In genomic region chr12:31865023-31865422, GRCh38 we compare ENCODE assay signal across 23 cellular contexts.
DNase-seq lines count a peak whose midpoint lies in the region; ATAC-seq, FAIRE-seq and TF ChIP-seq lines count a peak whose summit lies in the region.
"Had no signal": no experiment of that assay in that cellular context is flagged by ENCODE, and none has a peak within 500 bp of the region (broad histone marks: within the 10 kb centered on the region; RNA-seq: fewer than 3 reads in every experiment).

No MANE protein-coding gene starts in this region.

- intact Hi-C loops in Right ventricle myocardium inferior (cut with DNase I), result no loop called here
- intact Hi-C loops in heart right ventricle (cut with DNase I), result loop anchor here in 1 of 10 donors (5.0 to 10.0 kb wide), 2 partner anchors 90 to 138 kb away; partner anchors contain the start of genes AMN1 and RESF1
- intact Hi-C loops in cardiac septum (cut with DNase I), result loop anchor here (5.0 kb wide), 1 partner anchor 92 kb away; the partner anchor contains the start of gene RESF1

- ATAC-seq in Right ventricle myocardium inferior (peak; percentile 84), heart right ventricle (peak in 6 of 8 donors; percentile 43 to 92 (median 86)), left lobe of liver (no peak)
- ATAC-seq: A549, GM23338, HCT116 had no signal

- H3K27me3 ChIP-seq in right atrium auricular region (no peaks in the 10 kb centered on the region), heart right ventricle (no peaks in the 10 kb centered on the region)
- H3K27me3 ChIP-seq: BLaER1 treated with 17β-estradiol and CSF1 and Interleukin-3, amounts not matched to agents 10 nM and 100 nM had no signal

- TF ChIP-seq CTCF in right atrium auricular region (IDR thresholded peaks at IDR 0.05), result no peak
- no peak for TF ChIP-seq CTCF in heart right ventricle (IDR thresholded peaks at IDR 0.05)
- TF ChIP-seq CTCF in D721Med (IDR thresholded peaks at IDR 0.05; ENCODE audit: insufficient read depth, missing control alignments), result no peak

- WGBS in heart right ventricle, 2 donors, result 49 to 61% methylated on average over 2 of the region's 2 CpGs

- FAIRE-seq in D721Med (lab: Jason Lieb, UNC), result no peak
- FAIRE-seq: A549, GM12891, GM18507 had no signal

- no peaks in the 10 kb centered on the region for H3K36me3 ChIP-seq in right atrium auricular region
- no peaks in the 10 kb centered on the region for H3K36me3 ChIP-seq in heart right ventricle
- H3K36me3 ChIP-seq: BE2C; BLaER1 treated with 17β-estradiol and CSF1 and Interleukin-3, amounts not matched to agents 10 nM and 100 nM had no signal

- H3K27ac ChIP-seq in right atrium auricular region (no peak overlapping the region), heart right ventricle (peak overlapping the region in 1 of 10 donors; percentile 33)
- H3K27ac ChIP-seq: A549; BLaER1 treated with 17β-estradiol and CSF1 and Interleukin-3, amounts not matched to agents 10 nM and 100 nM had no signal

- H3K4me3 ChIP-seq in right atrium auricular region (no peak overlapping the region), heart right ventricle (no peak overlapping the region)
- H3K4me3 ChIP-seq: A549; BLaER1 treated with 17β-estradiol and CSF1 and Interleukin-3, amounts not matched to agents 10 nM and 100 nM; GM23338 had no signal

- no peaks in the 10 kb centered on the region for H3K4me1 ChIP-seq in right atrium auricular region
- H3K4me1 ChIP-seq in heart right ventricle, result peaks cover 0 to 6% (median 0%) of the 10 kb centered on the region in 9 donors
- H3K4me1 ChIP-seq: A549, BE2C had no signal

- H3K9me3 ChIP-seq in right atrium auricular region, result no peaks in the 10 kb centered on the region
- peaks cover 0 to 13% (median 0%) of the 10 kb centered on the region in 11 donors for H3K9me3 ChIP-seq in heart right ventricle
- H3K9me3 ChIP-seq: A549, BE2C had no signal

- no peak for DNase-seq in Right ventricle myocardium inferior (ENCODE audit: missing footprints)
- no peak for DNase-seq in right atrium auricular region (ENCODE audit: low spot score)
- peak in 1 of 2 donors; percentile 7 for DNase-seq in heart right ventricle
- DNase-seq in cardiac septum (ENCODE audit: low spot score), result no peak
- DNase-seq in left lobe of liver (ENCODE audit: low spot score), result peak; percentile 2
- DNase-seq in SHP77 (lab: John Stamatoyannopoulos, UW), result no peak
- no peak for DNase-seq in D721Med (ENCODE audit: insufficient read length, low spot score)
- DNase-seq: 8988T; ACHN; AML-193; BE2C; CD4-positive, alpha-beta T cell; CD8-positive, alpha-beta memory T cell; DMS53; DMS79 treated with DMSO at 0.1 percent for 48 hours; GF-D8; H9 had no signal
